Comparison of ENCODE assay signal across 8 cellular contexts in genomic region chr6:149938571-149939462, GRCh38. TPM values are rescaled to one million over a fixed set of nuclear protein-coding genes. Genes with fewer than 3 reads are reported as not detected.
A peak's percentile ranks its signal among the peaks of the same experiment; 100 is the strongest.
DNase-seq lines count a peak whose midpoint lies in the region; ATAC-seq and TF ChIP-seq lines count a peak whose summit lies in the region.

No MANE protein-coding gene starts in this region.

- peaks cover 67% of the 10 kb centered on the region for H3K27me3 Mint-ChIP-seq in T-helper 17 cell

- TF ChIP-seq CTCF in neural cell (IDR thresholded peaks at IDR 0.05; ENCODE audit: poor library complexity, severe bottlenecking) = no peak

- no peaks in the 10 kb centered on the region for H3F3A ChIP-seq in neural cell (ENCODE audit: insufficient read depth, low read length, poor library complexity, severe bottlenecking)

- peak overlapping the region; percentile 86 for H3K4me3 Mint-ChIP-seq in T-helper 17 cell

- H3K4me1 Mint-ChIP-seq in T-helper 17 cell = peaks cover 24% of the 10 kb centered on the region

- no peak overlapping the region for H3K9ac ChIP-seq in neural cell (ENCODE audit: low read length)

- DNase-seq in ACHN (peak; percentile 10), T-helper 17 cell (peak; percentile 41 to 51 (median 49)), GOT3 (lab: John Stamatoyannopoulos, UW) (no peak), NCI-H82 treated with DMSO at 0.1 percent for 48 hours (lab: John Stamatoyannopoulos, UW; ENCODE audit: unreplicated experiment) (no peak)
- DNase-seq in effector CD4-positive, alpha-beta T cell = peak; percentile 42

- H3K27ac Mint-ChIP-seq in T-helper 17 cell = peak overlapping the region; percentile 99

- H3K9me3 ChIP-seq in T-helper 17 cell (ENCODE audit: control insufficient read depth, low read length, poor library complexity, severe bottlenecking) (no peaks in the 10 kb centered on the region), neural cell (ENCODE audit: low read length) (no peaks in the 10 kb centered on the region)

- TF ChIP-seq EP300 in neural cell (conservative IDR thresholded peaks at IDR 0.05; ENCODE audit: poor library complexity, severe bottlenecking) = no peak

- ATAC-seq in GM18870 (IDR thresholded peaks at IDR 0.05; ENCODE audit: unreplicated experiment) = peak; percentile 86
- ATAC-seq in HG03097 (IDR thresholded peaks at IDR 0.05; ENCODE audit: low FRiP score, unreplicated experiment) = peak; percentile 64
- peak; percentile 65 for ATAC-seq in T-helper 17 cell

- H4K20me1 ChIP-seq in neural cell (ENCODE audit: insufficient read depth) = no peaks in the 10 kb centered on the region

- peak overlapping the region; percentile 54 for H3K4me3 ChIP-seq in neural cell (ENCODE audit: low read length)

- peaks cover 2% of the 10 kb centered on the region for H3K36me3 Mint-ChIP-seq in T-helper 17 cell (ENCODE audit: low read depth)

- H2AFZ ChIP-seq in neural cell (ENCODE audit: low read depth, low read length) = no peak overlapping the region

- H3K9me2 ChIP-seq in neural cell (ENCODE audit: insufficient read depth, low read length) = no peaks in the 10 kb centered on the region

- no peak overlapping the region for H3K4me2 ChIP-seq in neural cell (ENCODE audit: low read length)

- no peaks in the 10 kb centered on the region for H3K36me3 ChIP-seq in neural cell (ENCODE audit: insufficient read depth, low read length)

- no peak for TF ChIP-seq RAD21 in neural cell (conservative IDR thresholded peaks at IDR 0.05)

- H3K27me3 ChIP-seq in neural cell (ENCODE audit: insufficient read depth, low read depth, low read length) = peaks cover 87% of the 10 kb centered on the region

- no peak overlapping the region for H3K27ac ChIP-seq in neural cell (ENCODE audit: low read length)

- in situ Hi-C loops in ACHN (cut with HindIII; ENCODE audit: low pct_ligation_motif_present, low pct_unique_long_range_greater_than_20kb, low sequenced_read_pairs) = no loop called here

- no peaks in the 10 kb centered on the region for H3K79me2 ChIP-seq in neural cell (replicated peaks; ENCODE audit: insufficient read depth, low read length)

TF ChIP-seq in neural cell, 6 proteins besides CTCF, POLR2A, EP300 and RAD21:
- TF ChIP-seq EZH2 (IDR thresholded peaks at IDR 0.05; ENCODE audit: borderline replicate concordance, insufficient read depth, low read length, poor library complexity, severe bottlenecking) = peak; percentile 75
- TF ChIP-seq POLR2AphosphoS5 (IDR thresholded peaks at IDR 0.05) = peak; percentile 34
- TF ChIP-seq REST (IDR thresholded peaks at IDR 0.05; ENCODE audit: borderline replicate concordance) = no peak
- TF ChIP-seq SMC3 (conservative IDR thresholded peaks at IDR 0.05; ENCODE audit: poor library complexity) = no peak
- TF ChIP-seq MXI1 (conservative IDR thresholded peaks at IDR 0.05; ENCODE audit: poor library complexity, severe bottlenecking) = no peak
- no peak for TF ChIP-seq TAF1 (IDR thresholded peaks at IDR 0.05; ENCODE audit: low read depth)

RNA-seq across cellular contexts. Expression of gene ULBP2, which starts 3.0 kb away (rescaled TPM):
- 1 to 10 TPM; 2.8 to 3.7 TPM for total RNA-seq in T-helper 17 cell
- 1.5 and 2.8 TPM in 2 replicates for polyA plus RNA-seq in neural cell
- polyA minus RNA-seq in neural cell = 1.7 TPM in 2 replicates

RNA-seq across cellular contexts. Expression of gene RAET1G, which starts 15.9 kb away (rescaled TPM):
- not detected for total RNA-seq in T-helper 17 cell
- polyA plus RNA-seq in neural cell = not detected in 2 replicates
- polyA minus RNA-seq in neural cell = not detected in 2 replicates

RNA-seq across cellular contexts. Expression of gene ULBP1, which starts 24.9 kb away (rescaled TPM):
- under 1 TPM in 1 of 2 donors, not detected in 1; 0.20 TPM for total RNA-seq in T-helper 17 cell
- 0.22 and 0.38 TPM in 2 replicates for polyA plus RNA-seq in neural cell
- 0.24 and 0.35 TPM in 2 replicates for polyA minus RNA-seq in neural cell

RNA-seq across cellular contexts. Expression of gene RAET1E, which starts 40.9 kb away (rescaled TPM):
- under 1 TPM in 1 of 2 donors, not detected in 1; 0.55 TPM for total RNA-seq in T-helper 17 cell
- polyA plus RNA-seq in neural cell = not detected in 2 replicates
- not detected in 2 replicates for polyA minus RNA-seq in neural cell

Comparison
In these comparisons a context has a peak if more than half of its experiments do, and no peak if none do; other contexts are left out.
1. DNase-seq: peak in ACHN (single experiment), T-helper 17 cell (3 of 3) and effector CD4-positive, alpha-beta T cell (single experiment); none in GOT3 (single experiment) and NCI-H82 treated with DMSO at 0.1 percent for 48 hours (single experiment).
2. Peak in every context shown above with its lines, with median percentiles within 50 percentile points of each other: ATAC-seq.